In the genomic region with DNA sequence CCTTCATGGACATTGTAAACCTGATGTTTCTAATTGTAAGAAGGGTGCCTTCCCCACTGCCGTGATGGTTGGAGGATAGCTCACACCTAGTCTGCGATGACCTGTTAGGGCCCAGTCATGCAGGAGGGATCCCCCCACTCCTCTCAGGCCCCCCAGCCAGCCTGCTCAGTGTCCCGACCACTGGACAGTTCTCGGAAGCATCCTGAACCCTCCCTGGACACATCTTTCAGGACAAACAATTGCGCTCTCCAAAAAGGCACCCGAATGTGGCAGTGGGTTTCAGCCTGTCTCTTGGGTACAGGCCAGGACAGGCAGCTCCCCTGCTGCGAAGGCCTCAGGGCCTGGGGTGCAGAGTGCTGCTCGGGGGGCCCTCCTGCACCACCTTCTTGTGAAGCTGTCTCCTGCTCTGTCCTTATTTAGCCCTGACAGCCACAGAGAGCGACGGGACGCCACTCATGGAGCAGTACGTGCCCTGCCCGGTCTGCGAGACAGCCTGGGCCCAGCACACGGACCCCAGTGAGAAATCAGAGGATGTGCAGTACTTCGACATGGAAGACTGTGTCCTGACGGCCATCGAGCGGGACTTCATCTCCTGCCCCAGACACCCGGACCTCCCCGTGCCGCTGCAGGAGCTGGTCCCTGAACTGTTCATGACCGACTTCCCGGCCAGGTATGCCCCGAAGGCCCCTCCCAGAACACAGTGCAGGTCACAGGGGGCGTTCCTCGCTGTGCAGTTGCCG, we compare ENCODE assay signal across 1 cellular context.
TF ChIP-seq lines count a peak whose summit lies in the region.

No MANE protein-coding gene starts in this region.

TF ChIP-seq in K562, 482 proteins besides CTCF, POLR2A, EP300 and RAD21:
- no peak for TF ChIP-seq FOXJ2 (tag; IDR thresholded peaks at IDR 0.05)
- TF ChIP-seq SMARCB1 (IDR thresholded peaks at IDR 0.05; ENCODE audit: insufficient read length, low read depth) = no peak
- no peak for TF ChIP-seq HNRNPH1 (optimal IDR thresholded peaks at IDR 0.05; ENCODE audit: low read depth, low read length)
- TF ChIP-seq ZNF324 (CRISPR knock-in tag; IDR thresholded peaks at IDR 0.05) = no peak
- TF ChIP-seq, protein P1, sequence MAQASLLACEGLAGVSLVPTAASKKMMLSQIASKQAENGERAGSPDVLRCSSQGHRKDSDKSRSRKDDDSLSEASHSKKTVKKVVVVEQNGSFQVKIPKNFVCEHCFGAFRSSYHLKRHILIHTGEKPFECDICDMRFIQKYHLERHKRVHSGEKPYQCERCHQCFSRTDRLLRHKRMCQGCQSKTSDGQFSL (CRISPR knock-in tag; IDR thresholded peaks at IDR 0.05) = no peak
- TF ChIP-seq, protein P1 (tag; IDR thresholded peaks at IDR 0.05) = no peak
- TF ChIP-seq, protein P2, sequence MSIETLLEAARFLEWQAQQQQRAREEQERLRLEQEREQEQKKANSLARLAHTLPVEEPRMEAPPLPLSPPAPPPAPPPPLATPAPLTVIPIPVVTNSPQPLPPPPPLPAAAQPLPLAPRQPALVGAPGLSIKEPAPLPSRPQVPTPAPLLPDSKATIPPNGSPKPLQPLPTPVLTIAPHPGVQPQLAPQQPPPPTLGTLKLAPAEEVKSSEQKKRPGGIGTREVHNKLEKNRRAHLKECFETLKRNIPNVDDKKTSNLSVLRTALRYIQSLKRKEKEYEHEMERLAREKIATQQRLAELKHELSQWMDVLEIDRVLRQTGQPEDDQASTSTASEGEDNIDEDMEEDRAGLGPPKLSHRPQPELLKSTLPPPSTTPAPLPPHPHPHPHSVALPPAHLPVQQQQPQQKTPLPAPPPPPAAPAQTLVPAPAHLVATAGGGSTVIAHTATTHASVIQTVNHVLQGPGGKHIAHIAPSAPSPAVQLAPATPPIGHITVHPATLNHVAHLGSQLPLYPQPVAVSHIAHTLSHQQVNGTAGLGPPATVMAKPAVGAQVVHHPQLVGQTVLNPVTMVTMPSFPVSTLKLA (conservative IDR thresholded peaks at IDR 0.05) = no peak
- TF ChIP-seq PCBP2 (IDR thresholded peaks at IDR 0.05; ENCODE audit: low read depth, low read length, poor library complexity, severe bottlenecking) = no peak
- TF ChIP-seq ZKSCAN8 (CRISPR knock-in tag; IDR thresholded peaks at IDR 0.05) = no peak
- TF ChIP-seq ZNF347 (CRISPR knock-in tag; IDR thresholded peaks at IDR 0.05; ENCODE audit: low read depth) = no peak
